ENCODE assay signal across 1 cellular context in genomic region chr3:52023101-52023770, GRCh38.
TF ChIP-seq lines count a peak whose summit lies in the region.

No MANE protein-coding gene starts in this region.

TF ChIP-seq in GM12891, 5 proteins besides CTCF, POLR2A, EP300 and RAD21:
- no peak for TF ChIP-seq POU2F2 (IDR thresholded peaks at IDR 0.05; ENCODE audit: low read depth, low read length)
